In the genomic region with DNA sequence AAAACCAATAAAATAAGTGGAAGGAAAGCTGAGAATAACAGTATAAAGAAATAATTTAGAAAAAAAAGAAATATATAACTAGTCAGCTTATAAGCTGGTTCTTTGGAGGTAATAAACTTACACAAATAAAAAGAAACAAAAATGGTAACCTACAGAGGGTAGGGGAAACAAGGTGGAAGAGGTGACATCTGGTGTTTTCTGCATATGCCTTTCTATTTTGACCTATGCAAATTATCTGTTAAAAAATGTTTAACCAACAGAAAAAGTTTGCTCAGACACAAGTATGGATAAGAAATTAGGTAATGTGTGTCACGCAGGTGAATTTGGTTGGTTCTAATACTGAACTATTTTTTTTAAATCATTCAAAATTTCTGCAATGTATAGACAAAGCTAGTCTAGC, we compare ENCODE assay signal across 23 cellular contexts.
DNase-seq lines count a peak whose midpoint lies in the region; ATAC-seq lines count a peak whose summit lies in the region.
"Had no signal": no experiment of that assay in that cellular context is flagged by ENCODE, and none has a peak within 500 bp of the region (broad histone marks: within the 10 kb centered on the region; RNA-seq: fewer than 3 reads in every experiment).

No MANE protein-coding gene starts in this region.

- peak; percentile 76 for ATAC-seq in GM18867 (IDR thresholded peaks at IDR 0.05; ENCODE audit: unreplicated experiment)
- ATAC-seq in GM21423 (IDR thresholded peaks at IDR 0.05; ENCODE audit: unreplicated experiment): peak; percentile 52
- ATAC-seq in HG02981 (IDR thresholded peaks at IDR 0.05; ENCODE audit: unreplicated experiment): peak; percentile 67
- ATAC-seq in GM21737 (IDR thresholded peaks at IDR 0.05; ENCODE audit: unreplicated experiment): no peak
- no peak for ATAC-seq in HG03196 (IDR thresholded peaks at IDR 0.05; ENCODE audit: unreplicated experiment)
- ATAC-seq: esophagus mucosa, foreskin keratinocyte, GM12878, natural killer cell had no signal

- DNase-seq in germinal center (ENCODE audit: low spot score): peak; percentile 16
- DNase-seq in NCI-H1436 treated with DMSO at 0.1 percent for 48 hours (lab: John Stamatoyannopoulos, UW): no peak
- no peak for DNase-seq in cortex of kidney (lab: John Stamatoyannopoulos, UW)
- DNase-seq: activated CD4-positive, alpha-beta T cell treated with anti-CD3 and anti-CD28 coated beads, Interleukin-2, amount 10 ng/mL, durations not matched to agents 7 days and 5 days; activated naive CD4-positive, alpha-beta T cell treated with anti-CD3 and anti-CD28 coated beads, Interleukin-2, amount 50 U/mL, for 16 hours; amygdala; colonic mucosa; DND-41; foreskin keratinocyte; hypothalamus; midbrain; natural killer cell; NCI-H187; NCI-H2227 treated with DMSO at 0.1 percent for 48 hours; NCI-H69; stimulated activated CD8-positive, alpha-beta memory T cell treated with anti-CD3 and anti-CD28 coated beads, Interleukin-4, amount 100 ng/mL, for 48 hours had no signal

Comparison
In these comparisons a context has a peak if more than half of its experiments do, and no peak if none do; other contexts are left out.
1. ATAC-seq: peak in GM18867 (single experiment), GM21423 (single experiment) and HG02981 (single experiment); none in GM21737 (single experiment) and HG03196 (single experiment).